Comparison of ENCODE assay signal across 24 cellular contexts in genomic region chr6:164753517-164753916, GRCh38.
A peak's percentile ranks its signal among the peaks of the same experiment; 100 is the strongest.
DNase-seq lines count a peak whose midpoint lies in the region; FAIRE-seq and TF ChIP-seq lines count a peak whose summit lies in the region.
"Had no signal": no experiment of that assay in that cellular context is flagged by ENCODE, and none has a peak within 500 bp of the region (broad histone marks: within the 10 kb centered on the region; RNA-seq: fewer than 3 reads in every experiment).

No MANE protein-coding gene starts in this region.

- no peak overlapping the region for H3K4me2 ChIP-seq in astrocyte (ENCODE audit: low read length)

- no peaks in the 10 kb centered on the region for H3K79me2 ChIP-seq in astrocyte (ENCODE audit: insufficient read depth, low read length)

- H3K27ac ChIP-seq in astrocyte (ENCODE audit: low read depth, low read length), result no peak overlapping the region
- H3K27ac ChIP-seq: 22Rv1, right atrium auricular region, uterus had no signal

- TF ChIP-seq CTCF in astrocyte (IDR thresholded peaks at IDR 0.05; ENCODE audit: insufficient read depth, low read depth, low read length), result no peak
- TF ChIP-seq CTCF in fibroblast of pulmonary artery (IDR thresholded peaks at IDR 0.05; ENCODE audit: low read length, missing control alignments), result no peak
- TF ChIP-seq CTCF in mesothelial cell of epicardium (IDR thresholded peaks at IDR 0.05; ENCODE audit: unreplicated experiment), result no peak

- no peak overlapping the region for H2AFZ ChIP-seq in astrocyte (ENCODE audit: low read depth, low read length)

- H3K27me3 Mint-ChIP-seq in astrocyte (ENCODE audit: low read depth, unreplicated experiment), result no peaks in the 10 kb centered on the region
- H3K27me3 Mint-ChIP-seq in mesothelial cell of epicardium (ENCODE audit: low read depth), result peaks cover 9% of the 10 kb centered on the region
- H3K27me3 Mint-ChIP-seq: activated naive CD4-positive, alpha-beta T cell treated with anti-CD3 and anti-CD28 coated beads, Interleukin-2, amount 10 ng/mL, durations not matched to agents 7 days and 5 days; naive B cell had no signal

- H3K9me3 ChIP-seq in astrocyte (ENCODE audit: insufficient read depth, low read depth, low read length), result no peaks in the 10 kb centered on the region
- H3K9me3 ChIP-seq: Caco-2, right atrium auricular region, uterus had no signal

- H3K4me1 ChIP-seq in astrocyte (ENCODE audit: insufficient read depth, low read length), result peaks cover 13% of the 10 kb centered on the region
- H3K4me1 ChIP-seq: Caco-2, right atrium auricular region, uterus had no signal

- H3K4me3 Mint-ChIP-seq in astrocyte (ENCODE audit: unreplicated experiment) (no peak overlapping the region), mesothelial cell of epicardium (no peak overlapping the region)
- H3K4me3 Mint-ChIP-seq: activated naive CD4-positive, alpha-beta T cell treated with anti-CD3 and anti-CD28 coated beads, Interleukin-2, amount 10 ng/mL, durations not matched to agents 7 days and 5 days; WTC11 had no signal

- no peaks in the 10 kb centered on the region for H3K36me3 ChIP-seq in astrocyte (ENCODE audit: insufficient read depth, low read length)
- H3K36me3 ChIP-seq: right atrium auricular region, uterus had no signal

- no peaks in the 10 kb centered on the region for H4K20me1 ChIP-seq in astrocyte (ENCODE audit: insufficient read depth, low read length)

- peak; percentile 9 for FAIRE-seq in astrocyte (lab: Jason Lieb, UNC)
- FAIRE-seq: colon had no signal

- no peak overlapping the region for H3K4me3 ChIP-seq in astrocyte (ENCODE audit: insufficient read depth, low read depth, low read length)
- no peak overlapping the region for H3K4me3 ChIP-seq in fibroblast of pulmonary artery (replicated peaks; ENCODE audit: low read depth, low read length)
- H3K4me3 ChIP-seq: right atrium auricular region, uterus had no signal

- peak overlapping the region; percentile 5 for H3K27ac Mint-ChIP-seq in astrocyte (ENCODE audit: unreplicated experiment)
- no peak overlapping the region for H3K27ac Mint-ChIP-seq in mesothelial cell of epicardium
- H3K27ac Mint-ChIP-seq: activated naive CD4-positive, alpha-beta T cell treated with anti-CD3 and anti-CD28 coated beads, Interleukin-2, amount 10 ng/mL, durations not matched to agents 7 days and 5 days; naive B cell; WTC11 had no signal

- no peaks in the 10 kb centered on the region for H3K27me3 ChIP-seq in astrocyte (ENCODE audit: insufficient read depth, low read length)
- H3K27me3 ChIP-seq: right atrium auricular region, uterus had no signal

- H3K4me1 Mint-ChIP-seq in astrocyte (ENCODE audit: low read depth, unreplicated experiment) (peaks cover 36% of the 10 kb centered on the region), mesothelial cell of epicardium (peaks cover 17% of the 10 kb centered on the region)
- H3K4me1 Mint-ChIP-seq: activated naive CD4-positive, alpha-beta T cell treated with anti-CD3 and anti-CD28 coated beads, Interleukin-2, amount 10 ng/mL, durations not matched to agents 7 days and 5 days; naive B cell had no signal

- no peak overlapping the region for H3K9ac ChIP-seq in astrocyte (ENCODE audit: low read length)

- peaks cover 2% of the 10 kb centered on the region for H3K9me3 Mint-ChIP-seq in astrocyte (ENCODE audit: unreplicated experiment)
- no peaks in the 10 kb centered on the region for H3K9me3 Mint-ChIP-seq in mesothelial cell of epicardium

- DNase-seq in DMS53 (lab: John Stamatoyannopoulos, UW), result peak; percentile 17
- DNase-seq in DMS53 treated with DMSO at 0.1 percent for 48 hours (lab: John Stamatoyannopoulos, UW; ENCODE audit: unreplicated experiment), result no peak
- peak; percentile 85 for DNase-seq in astrocyte (ENCODE audit: low read depth)
- DNase-seq in fibroblast of pulmonary artery (ENCODE audit: low read depth), result peak; percentile 31
- peak; percentile 6 for DNase-seq in stromal cell of bone marrow (ENCODE audit: low read depth)
- DNase-seq in mesothelial cell of epicardium (ENCODE audit: low spot score in 2 of 2, unreplicated experiment in 2 of 2), result no peak
- no peak for DNase-seq in SHP77 (lab: John Stamatoyannopoulos, UW)
- DNase-seq in inferior parietal cortex (ENCODE audit: extremely low spot score), result no peak
- DNase-seq: activated CD4-positive, alpha-beta T cell treated with anti-CD3 and anti-CD28 coated beads, Interleukin-2, amount 50 U/mL, for 48 hours; activated naive CD4-positive, alpha-beta T cell treated with anti-CD3 and anti-CD28 coated beads, Interleukin-2, amount 10 ng/mL, durations not matched to agents 7 days and 5 days; aorta; Caco-2; hippocampal formation; islet precursor cell; KBM-7; naive B cell; NCI-H187; NCI-H69; stimulated activated CD8-positive, alpha-beta memory T cell treated with anti-CD3 and anti-CD28 coated beads, Interleukin-4, amount 100 ng/mL, for 48 hours; uterus had no signal

- H3K36me3 Mint-ChIP-seq in astrocyte (ENCODE audit: low read depth, unreplicated experiment) (no peaks in the 10 kb centered on the region), mesothelial cell of epicardium (no peaks in the 10 kb centered on the region)
- H3K36me3 Mint-ChIP-seq: activated naive CD4-positive, alpha-beta T cell treated with anti-CD3 and anti-CD28 coated beads, Interleukin-2, amount 10 ng/mL, durations not matched to agents 7 days and 5 days; naive B cell; WTC11 had no signal

Comparison
In these comparisons a context has a peak if more than half of its experiments do, and no peak if none do; other contexts are left out.
1. DNase-seq: peak in DMS53 (single experiment), astrocyte (single experiment), fibroblast of pulmonary artery (single experiment) and stromal cell of bone marrow (single experiment); none in DMS53 treated with DMSO at 0.1 percent for 48 hours (single experiment), mesothelial cell of epicardium (0 of 2), SHP77 (0 of 2) and inferior parietal cortex (single experiment).